Comparison of ENCODE assay signal across 9 cellular contexts in the genomic region with DNA sequence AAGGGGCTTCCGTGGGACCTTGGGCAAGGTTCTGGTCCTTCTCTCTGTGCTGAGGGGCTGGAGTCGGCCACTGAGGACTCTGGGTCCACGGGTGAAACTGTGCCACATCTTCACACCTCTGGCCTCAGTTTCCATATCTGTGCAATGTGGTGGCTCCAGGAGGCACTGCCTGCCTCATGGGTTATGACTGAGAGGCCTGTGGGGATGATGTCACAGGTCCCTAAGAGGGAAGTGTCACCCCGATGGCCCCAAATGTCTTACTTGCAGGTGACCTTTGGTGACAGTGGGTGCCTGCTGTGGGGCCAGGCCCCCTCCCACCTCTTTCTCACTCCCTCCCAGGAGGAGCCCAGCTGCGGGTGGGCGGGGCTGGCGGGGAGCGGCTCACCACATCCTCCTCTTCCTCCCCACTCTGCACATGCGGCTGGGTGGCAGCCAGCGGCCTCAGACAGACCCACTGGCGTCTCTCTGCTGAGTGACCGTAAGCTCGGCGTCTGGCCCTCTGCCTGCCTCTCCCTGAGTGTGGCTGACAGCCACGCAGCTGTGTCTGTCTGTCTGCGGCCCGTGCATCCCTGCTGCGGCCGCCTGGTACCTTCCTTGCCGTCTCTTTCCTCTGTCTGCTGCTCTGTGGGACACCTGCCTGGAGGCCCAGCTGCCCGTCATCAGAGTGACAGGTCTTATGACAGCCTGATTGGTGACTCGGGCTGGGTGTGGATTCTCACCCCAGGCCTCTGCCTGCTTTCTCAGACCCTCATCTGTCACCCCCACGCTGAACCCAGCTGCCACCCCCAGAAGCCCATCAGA. TPM values are rescaled to one million over a fixed set of nuclear protein-coding genes. Genes with fewer than 3 reads are reported as not detected.
A peak's percentile ranks its signal among the peaks of the same experiment; 100 is the strongest.
DNase-seq lines count a peak whose midpoint lies in the region; ATAC-seq and TF ChIP-seq lines count a peak whose summit lies in the region.
"Had no signal": no experiment of that assay in that cellular context is flagged by ENCODE, and none has a peak within 500 bp of the region (broad histone marks: within the 10 kb centered on the region; RNA-seq: fewer than 3 reads in every experiment).

A gene (plus strand): TSS at position 407 of the 801 bp plus-strand sequence. CDS start 27,898 bp downstream, outside the sequence.

- peak within 1 kb of the TSS; percentile 93 to 99 (median 96) for H3K27ac Mint-ChIP-seq in CD4-positive, alpha-beta memory T cell
- peak within 1 kb of the TSS; percentile 98 for H3K27ac Mint-ChIP-seq in activated naive CD8-positive, alpha-beta T cell treated with anti-CD3 and anti-CD28 coated beads for 36 hours

- H3K4me1 ChIP-seq in CD4-positive, alpha-beta memory T cell (ENCODE audit: insufficient read depth, low read length): peaks cover 52% of the 10 kb centered on the region
- no peaks in the 10 kb centered on the region for H3K4me1 ChIP-seq in right lobe of liver

- H3K27ac ChIP-seq in CD4-positive, alpha-beta memory T cell (ENCODE audit: low read depth, low read length): peak within 1 kb of the TSS; percentile 83
- no peak within 1 kb of the TSS for H3K27ac ChIP-seq in right lobe of liver
- H3K27ac ChIP-seq: vagina had no signal

- H3K36me3 ChIP-seq in CD4-positive, alpha-beta memory T cell (ENCODE audit: insufficient read depth, low read length): no peaks in the 10 kb centered on the region
- H3K36me3 ChIP-seq in right lobe of liver: no peaks in the 10 kb centered on the region
- H3K36me3 ChIP-seq: vagina had no signal

- TF ChIP-seq CTCF in right lobe of liver (IDR thresholded peaks at IDR 0.05): no peak

- H3K36me3 Mint-ChIP-seq in CD4-positive, alpha-beta memory T cell: peaks cover 0 to 17% of the 10 kb centered on the region in 2 donors
- H3K36me3 Mint-ChIP-seq in activated naive CD8-positive, alpha-beta T cell treated with anti-CD3 and anti-CD28 coated beads for 36 hours: peaks cover 51% of the 10 kb centered on the region

- peak; percentile 57 for ATAC-seq in GM19455 (IDR thresholded peaks at IDR 0.05; ENCODE audit: unreplicated experiment)
- ATAC-seq in HG03520 (IDR thresholded peaks at IDR 0.05; ENCODE audit: unreplicated experiment): peak; percentile 49
- ATAC-seq in right lobe of liver: peak; percentile 79 to 84 (median 81)

- no peaks in the 10 kb centered on the region for H3K9me3 ChIP-seq in CD4-positive, alpha-beta memory T cell (ENCODE audit: control insufficient read depth in 1 of 2, low read length in 2 of 2)
- H3K9me3 ChIP-seq in right lobe of liver: no peaks in the 10 kb centered on the region
- H3K9me3 ChIP-seq: vagina had no signal

- CTCF ChIA-PET in CD4-positive, alpha-beta memory T cell (lab: Charles Lee; ENCODE audit: partially characterized antibody): interaction anchor here (0.8 to 2.0 kb wide), 6 partner anchors 8 to 247 kb away, joined by 3 to 10 read pairs (median 4); no protein-coding TSS in a partner anchor

- intact Hi-C loops in CD4-positive, alpha-beta memory T cell (cut with micrococcal nuclease): loop anchor here (1.0 to 2.0 kb wide), 6 partner anchors 25 to 167 kb away; no protein-coding TSS in a partner anchor
- intact Hi-C loops in right lobe of liver (cut with DNase I): no loop called here

- POLR2A ChIA-PET in CD4-positive, alpha-beta memory T cell (lab: Charles Lee; ENCODE audit: partially characterized antibody): interaction anchor here (0.6 to 8.7 kb wide), 32 partner anchors 9 to 230 kb away, joined by 3 to 118 read pairs (median 4); a partner anchor contains a TSS

- H3K27me3 Mint-ChIP-seq in CD4-positive, alpha-beta memory T cell: no peaks in the 10 kb centered on the region
- H3K27me3 Mint-ChIP-seq in activated naive CD8-positive, alpha-beta T cell treated with anti-CD3 and anti-CD28 coated beads for 36 hours: no peaks in the 10 kb centered on the region

- peaks cover 34 to 79% (median 54%) of the 10 kb centered on the region in 4 donors for H3K4me1 Mint-ChIP-seq in CD4-positive, alpha-beta memory T cell
- H3K4me1 Mint-ChIP-seq in activated naive CD8-positive, alpha-beta T cell treated with anti-CD3 and anti-CD28 coated beads for 36 hours: peaks cover 48% of the 10 kb centered on the region

- no peak for TF ChIP-seq POLR2A in right lobe of liver (IDR thresholded peaks at IDR 0.05)

- DNase-seq in CD4-positive, alpha-beta memory T cell: peak; percentile 85 to 95 (median 88)
- peak; percentile 67 to 91 (median 80) for DNase-seq in T-helper 1 cell
- DNase-seq in activated naive CD8-positive, alpha-beta T cell treated with anti-CD3 and anti-CD28 coated beads for 36 hours: peak; percentile 91
- DNase-seq in right lobe of liver: peak; percentile 63 to 81 (median 72)
- DNase-seq in stimulated activated CD8-positive, alpha-beta memory T cell treated with anti-CD3 and anti-CD28 coated beads, Interleukin-4, amount 100 ng/mL, for 48 hours: peak; percentile 90
- DNase-seq in NCI-H187 (lab: John Stamatoyannopoulos, UW): no peak

- H3K4me3 Mint-ChIP-seq in CD4-positive, alpha-beta memory T cell: peak within 1 kb of the TSS; percentile 94 to 99 (median 98)
- peak within 1 kb of the TSS; percentile 98 for H3K4me3 Mint-ChIP-seq in activated naive CD8-positive, alpha-beta T cell treated with anti-CD3 and anti-CD28 coated beads for 36 hours

- WGBS in right lobe of liver (ENCODE audit: insufficient coverage, low coverage, low lambda C conversion rate, missing lambda C conversion rate): 16% methylated on average over 9 of the region's 23 CpGs

- no peaks in the 10 kb centered on the region for H3K9me3 Mint-ChIP-seq in CD4-positive, alpha-beta memory T cell
- peaks cover 7% of the 10 kb centered on the region for H3K9me3 Mint-ChIP-seq in activated naive CD8-positive, alpha-beta T cell treated with anti-CD3 and anti-CD28 coated beads for 36 hours

- no peaks in the 10 kb centered on the region for H3K27me3 ChIP-seq in CD4-positive, alpha-beta memory T cell (ENCODE audit: insufficient read depth, low read length)
- H3K27me3 ChIP-seq in right lobe of liver: no peaks in the 10 kb centered on the region
- H3K27me3 ChIP-seq: vagina had no signal

- peak within 1 kb of the TSS; percentile 69 to 98 for H3K4me3 ChIP-seq in CD4-positive, alpha-beta memory T cell (ENCODE audit: low read length in 2 of 2)
- H3K4me3 ChIP-seq in right lobe of liver: peak within 1 kb of the TSS in 1 of 3 donors; percentile 24

RNA-seq across cellular contexts. Expression of the gene that starts here (rescaled TPM):
- total RNA-seq in CD4-positive, alpha-beta memory T cell: 10 to 100 TPM; 28.3 to 29.1 TPM
- polyA plus RNA-seq in CD4-positive, alpha-beta memory T cell: 10 to 100 TPM; 18.4 to 28.3 TPM
- 10 to 100 TPM; 99.3 to 99.5 TPM for total RNA-seq in activated naive CD8-positive, alpha-beta T cell treated with anti-CD3 and anti-CD28 coated beads for 36 hours
- 1 to 10 TPM in 1 of 6 experiments, under 1 TPM in 5; 0.09 to 1.3 (median 0.31) TPM for total RNA-seq in right lobe of liver

Comparison
In these comparisons a context has a peak if more than half of its experiments do, and no peak if none do; other contexts are left out.
1. RNA of the gene that starts here (total RNA-seq): 99.3 to 99.5 TPM in activated naive CD8-positive, alpha-beta T cell treated with anti-CD3 and anti-CD28 coated beads for 36 hours and 28.3 to 29.1 TPM in CD4-positive, alpha-beta memory T cell; 0.09 to 1.3 TPM in right lobe of liver; every median in the first group is over 10 times any median in the second.
2. DNase-seq: peak in CD4-positive, alpha-beta memory T cell (5 of 5), T-helper 1 cell (5 of 5), activated naive CD8-positive, alpha-beta T cell treated with anti-CD3 and anti-CD28 coated beads for 36 hours (single experiment), right lobe of liver (3 of 3) and stimulated activated CD8-positive, alpha-beta memory T cell treated with anti-CD3 and anti-CD28 coated beads, Interleukin-4, amount 100 ng/mL, for 48 hours (single experiment); none in NCI-H187 (0 of 2).
3. Peak in every context shown above with its lines, with median percentiles within 50 percentile points of each other: ATAC-seq.